In the genomic region with DNA sequence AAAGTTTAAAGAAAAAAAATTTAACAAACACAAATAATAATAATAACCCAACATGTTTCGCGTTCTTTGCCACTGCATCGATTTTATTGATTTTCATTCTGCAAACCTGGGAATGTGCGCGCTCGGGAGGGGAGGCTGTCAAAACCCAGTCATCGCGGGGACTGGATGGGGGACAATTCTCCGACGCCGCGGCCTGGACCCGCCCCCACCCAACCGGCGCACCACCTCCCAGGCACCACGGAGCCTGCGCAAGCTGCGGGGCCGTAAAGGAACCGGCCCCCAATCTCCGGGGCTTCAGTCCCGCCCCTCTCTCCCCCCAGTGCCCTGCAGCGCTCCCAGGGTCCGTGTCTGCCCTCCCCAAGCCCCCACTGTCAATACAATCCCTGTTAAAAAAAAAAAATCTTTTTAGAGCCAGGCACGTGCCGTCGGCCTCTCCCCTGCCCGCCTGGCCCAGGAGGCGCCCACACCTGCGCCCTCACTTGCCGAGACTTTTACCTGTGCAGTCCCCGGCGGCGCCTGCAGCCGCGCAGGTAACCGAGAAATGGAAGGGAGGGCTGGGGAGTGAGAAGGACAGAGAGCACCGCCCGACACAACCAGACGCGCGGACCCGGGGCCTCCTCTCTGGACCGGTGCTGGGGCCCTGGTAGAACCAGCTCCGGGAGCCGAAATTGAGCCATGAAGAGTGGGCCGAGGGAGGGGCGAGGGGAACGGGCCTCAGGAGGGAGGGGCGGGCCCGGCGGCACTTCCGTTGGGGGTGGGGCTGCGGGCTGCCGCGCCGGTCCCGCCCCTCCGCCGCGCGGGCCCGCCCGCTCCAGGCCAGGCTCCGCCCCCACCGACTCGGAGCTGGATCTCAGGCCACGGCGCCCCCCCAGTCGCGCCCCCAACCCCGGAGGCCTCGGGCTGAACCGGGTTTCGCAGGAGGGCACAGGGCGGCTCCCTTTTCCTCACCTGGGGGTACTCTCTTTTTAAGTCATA, we compare ENCODE assay signal across 8 cellular contexts. TPM values are rescaled to one million over a fixed set of nuclear protein-coding genes. Genes with fewer than 3 reads are reported as not detected.
A peak's percentile ranks its signal among the peaks of the same experiment; 100 is the strongest.
DNase-seq lines count a peak whose midpoint lies in the region; ATAC-seq and TF ChIP-seq lines count a peak whose summit lies in the region.

No MANE protein-coding gene starts in this region.

- H3K27ac ChIP-seq in HUES48 (ENCODE audit: low read depth, low read length) (no peak overlapping the region), SK-N-MC (no peak overlapping the region), lower lobe of right lung (peak overlapping the region; percentile 97), testis (peak overlapping the region; percentile 68 to 86)

- H3K36me3 ChIP-seq in HUES48 (ENCODE audit: control insufficient read depth, insufficient read depth, low read length) = no peaks in the 10 kb centered on the region
- no peaks in the 10 kb centered on the region for H3K36me3 ChIP-seq in SK-N-MC (ENCODE audit: insufficient read depth, low read length)
- H3K36me3 ChIP-seq in lower lobe of right lung = no peaks in the 10 kb centered on the region
- no peaks in the 10 kb centered on the region for H3K36me3 ChIP-seq in testis (ENCODE audit: low read depth, missing control alignments)

- H3K27ac Mint-ChIP-seq in activated CD8-positive, alpha-beta memory T cell treated with anti-CD3 and anti-CD28 coated beads, Interleukin-2, amount 10 ng/mL, durations not matched to agents 7 days and 5 days = no peak overlapping the region
- no peak overlapping the region for H3K27ac Mint-ChIP-seq in effector memory CD8-positive, alpha-beta T cell

- no peak overlapping the region for H3K9ac ChIP-seq in HUES48 (ENCODE audit: low read depth, low read length)
- peak overlapping the region; percentile 66 for H3K9ac ChIP-seq in SK-N-MC (ENCODE audit: insufficient read length)

- peak overlapping the region; percentile 74 for H3K4me3 ChIP-seq in HUES48 (ENCODE audit: low read depth, low read length)
- H3K4me3 ChIP-seq in SK-N-MC = peak overlapping the region; percentile 84
- peak overlapping the region; percentile 93 for H3K4me3 ChIP-seq in lower lobe of right lung
- H3K4me3 ChIP-seq in testis = peak overlapping the region; percentile 74 to 84

- no peak for TF ChIP-seq POLR2A in testis (IDR thresholded peaks at IDR 0.05)

- CTCF ChIA-PET in activated CD8-positive, alpha-beta memory T cell treated with anti-CD3 and anti-CD28 coated beads, Interleukin-2, amount 10 ng/mL, durations not matched to agents 7 days and 5 days (lab: Charles Lee) = no interaction called here

- H3K9me3 ChIP-seq in HUES48 (ENCODE audit: control insufficient read depth, insufficient read depth, low read length) (no peaks in the 10 kb centered on the region; the same call in 1 of the 2 replicates), SK-N-MC (ENCODE audit: low read depth, low read length) (no peaks in the 10 kb centered on the region), lower lobe of right lung (no peaks in the 10 kb centered on the region), testis (no peaks in the 10 kb centered on the region)

- peaks cover 81% of the 10 kb centered on the region for H3K27me3 Mint-ChIP-seq in activated CD8-positive, alpha-beta memory T cell treated with anti-CD3 and anti-CD28 coated beads, Interleukin-2, amount 10 ng/mL, durations not matched to agents 7 days and 5 days
- peaks cover 69 to 82% of the 10 kb centered on the region in 2 donors for H3K27me3 Mint-ChIP-seq in effector memory CD8-positive, alpha-beta T cell

- peaks cover 9% of the 10 kb centered on the region for H3K4me1 Mint-ChIP-seq in activated CD8-positive, alpha-beta memory T cell treated with anti-CD3 and anti-CD28 coated beads, Interleukin-2, amount 10 ng/mL, durations not matched to agents 7 days and 5 days
- peaks cover 4 to 11% of the 10 kb centered on the region in 2 donors for H3K4me1 Mint-ChIP-seq in effector memory CD8-positive, alpha-beta T cell (ENCODE audit: low read depth in 2 of 2)

- ATAC-seq in activated CD8-positive, alpha-beta memory T cell treated with anti-CD3 and anti-CD28 coated beads, Interleukin-2, amount 10 ng/mL, durations not matched to agents 7 days and 5 days = peak; percentile 51
- peak; percentile 21 for ATAC-seq in effector memory CD8-positive, alpha-beta T cell (replicated peaks)
- peak; percentile 89 to 92 for ATAC-seq in lower lobe of right lung
- ATAC-seq in GM18870 (IDR thresholded peaks at IDR 0.05; ENCODE audit: unreplicated experiment) = no peak

- H3K4me3 Mint-ChIP-seq in activated CD8-positive, alpha-beta memory T cell treated with anti-CD3 and anti-CD28 coated beads, Interleukin-2, amount 10 ng/mL, durations not matched to agents 7 days and 5 days = peak overlapping the region; percentile 23
- peak overlapping the region; percentile 74 to 76 for H3K4me3 Mint-ChIP-seq in effector memory CD8-positive, alpha-beta T cell

- H3K27me3 ChIP-seq in HUES48 (ENCODE audit: control insufficient read depth, insufficient read depth, low read length) (peaks cover 98% of the 10 kb centered on the region), lower lobe of right lung (ENCODE audit: low read depth) (peaks cover 9% of the 10 kb centered on the region), testis (no peaks in the 10 kb centered on the region)

- WGBS in testis, 2 donors = 1 to 2% methylated on average over 26 to 69 of the region's 76 CpGs

- no peak for DNase-seq in activated CD8-positive, alpha-beta memory T cell treated with anti-CD3 and anti-CD28 coated beads, Interleukin-2, amount 10 ng/mL, durations not matched to agents 7 days and 5 days
- DNase-seq in activated CD8-positive, alpha-beta memory T cell treated with anti-CD3 and anti-CD28 coated beads for 24 hours = no peak
- DNase-seq in SK-N-MC (ENCODE audit: low read depth, low spot score) (no peak), lower lobe of right lung (peak; percentile 87), testis (peak; percentile 78)
- DNase-seq in effector memory CD8-positive, alpha-beta T cell = no peak

- peaks cover 2% of the 10 kb centered on the region for H3K36me3 Mint-ChIP-seq in activated CD8-positive, alpha-beta memory T cell treated with anti-CD3 and anti-CD28 coated beads, Interleukin-2, amount 10 ng/mL, durations not matched to agents 7 days and 5 days
- H3K36me3 Mint-ChIP-seq in effector memory CD8-positive, alpha-beta T cell (ENCODE audit: insufficient read depth) = peaks cover 2% of the 10 kb centered on the region

- intact Hi-C loops in lower lobe of right lung (cut with DNase I) = loop anchor here (5.0 to 10.0 kb wide), 2 partner anchors 618 to 896 kb away; no protein-coding TSS in a partner anchor
- intact Hi-C loops in testis (cut with DNase I; ENCODE audit: low total_unique reads) = loop anchor here (10.0 kb wide), 2 partner anchors 506 to 626 kb away; no protein-coding TSS in a partner anchor

- TF ChIP-seq CTCF in lower lobe of right lung (IDR thresholded peaks at IDR 0.05) (no peak), testis (IDR thresholded peaks at IDR 0.05) (no peak)

- H3K9me3 Mint-ChIP-seq in activated CD8-positive, alpha-beta memory T cell treated with anti-CD3 and anti-CD28 coated beads, Interleukin-2, amount 10 ng/mL, durations not matched to agents 7 days and 5 days (ENCODE audit: low read depth) = no peaks in the 10 kb centered on the region
- no peaks in the 10 kb centered on the region for H3K9me3 Mint-ChIP-seq in effector memory CD8-positive, alpha-beta T cell

- peaks cover 36% of the 10 kb centered on the region for H3K4me1 ChIP-seq in HUES48 (ENCODE audit: control insufficient read depth, insufficient read depth, low read length)
- peaks cover 13% of the 10 kb centered on the region for H3K4me1 ChIP-seq in lower lobe of right lung
- H3K4me1 ChIP-seq in testis = peaks cover 3% of the 10 kb centered on the region

RNA-seq across cellular contexts. Expression of gene ZNF503, which starts 7.6 kb away (rescaled TPM):
- under 1 TPM; 0.35 to 0.80 TPM for total RNA-seq in activated CD8-positive, alpha-beta memory T cell treated with anti-CD3 and anti-CD28 coated beads, Interleukin-2, amount 10 ng/mL, durations not matched to agents 7 days and 5 days
- total RNA-seq in lower lobe of right lung = 28.3 TPM
- 1 to 10 TPM; 8.0 to 9.8 TPM for total RNA-seq in testis
- 7.0 TPM for polyA plus RNA-seq in testis (ENCODE audit: insufficient read depth, low read depth, low replicate concordance)

RNA-seq across cellular contexts. Expression of gene LRMDA, which starts 22.2 kb away (rescaled TPM):
- total RNA-seq in activated CD8-positive, alpha-beta memory T cell treated with anti-CD3 and anti-CD28 coated beads, Interleukin-2, amount 10 ng/mL, durations not matched to agents 7 days and 5 days = not detected
- total RNA-seq in lower lobe of right lung (29.9 TPM), testis (10 to 100 TPM in 1 of 2 donors, 1 to 10 TPM in 1; 7.6 to 10.6 TPM)
- 13.8 TPM for polyA plus RNA-seq in testis (ENCODE audit: insufficient read depth, low read depth, low replicate concordance)

Comparison
In these comparisons a context has a peak if more than half of its experiments do, and no peak if none do; other contexts are left out.
1. DNase-seq: peak in lower lobe of right lung (single experiment) and testis (single experiment); none in activated CD8-positive, alpha-beta memory T cell treated with anti-CD3 and anti-CD28 coated beads, Interleukin-2, amount 10 ng/mL, durations not matched to agents 7 days and 5 days (single experiment), activated CD8-positive, alpha-beta memory T cell treated with anti-CD3 and anti-CD28 coated beads for 24 hours (single experiment), SK-N-MC (single experiment) and effector memory CD8-positive, alpha-beta T cell (0 of 3).
2. H3K27ac ChIP-seq: peak in lower lobe of right lung (single experiment) and testis (2 of 2); none in HUES48 (single experiment) and SK-N-MC (single experiment).
3. RNA of gene ZNF503, which starts 7.6 kb away (total RNA-seq): 28.3 TPM in lower lobe of right lung (single experiment) and 8.0 to 9.8 TPM in testis; 0.35 to 0.80 TPM in activated CD8-positive, alpha-beta memory T cell treated with anti-CD3 and anti-CD28 coated beads, Interleukin-2, amount 10 ng/mL, durations not matched to agents 7 days and 5 days; every median in the first group is over 4 times any median in the second.
4. RNA of gene LRMDA, which starts 22.2 kb away (total RNA-seq): 29.9 TPM in lower lobe of right lung (single experiment) and 7.6 to 10.6 TPM in testis; not detected in activated CD8-positive, alpha-beta memory T cell treated with anti-CD3 and anti-CD28 coated beads, Interleukin-2, amount 10 ng/mL, durations not matched to agents 7 days and 5 days; every median in the first group is over 4 times any median in the second.
5. Peak in every context shown above with its lines, with median percentiles within 50 percentile points of each other: H3K4me3 ChIP-seq.